In the genomic region with DNA sequence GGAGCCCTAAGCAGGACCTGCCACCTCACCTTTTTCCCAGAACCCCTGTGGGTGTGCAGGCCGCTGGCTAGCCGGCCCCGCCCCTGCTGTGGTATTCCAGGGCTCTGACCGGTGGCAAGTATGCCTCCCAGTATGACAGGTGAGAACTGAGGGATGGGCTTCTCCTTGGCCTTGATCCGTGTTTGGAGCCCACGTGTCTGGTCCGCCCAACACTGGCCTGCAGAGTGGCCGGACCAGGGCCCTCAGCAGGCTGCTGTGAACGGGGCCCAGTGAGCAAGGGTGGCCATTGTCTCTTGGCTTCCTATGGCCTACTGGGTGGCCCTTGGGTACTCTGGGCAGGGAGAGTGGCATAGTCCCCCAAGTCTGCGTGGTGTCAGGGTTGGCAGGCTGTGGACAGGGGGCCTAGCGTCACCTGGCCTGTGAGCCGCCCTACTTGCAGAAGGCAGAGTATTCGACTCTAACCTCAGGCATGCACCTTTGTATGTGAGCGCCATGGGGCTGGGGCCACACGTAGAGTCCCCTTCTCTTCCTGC, we compare ENCODE assay signal across 10 cellular contexts. TPM values are rescaled to one million over a fixed set of nuclear protein-coding genes. Genes with fewer than 3 reads are reported as not detected.
DNase-seq lines count a peak whose midpoint lies in the region; ATAC-seq, FAIRE-seq and TF ChIP-seq lines count a peak whose summit lies in the region.
"Had no signal": no experiment of that assay in that cellular context is flagged by ENCODE, and none has a peak within 500 bp of the region (broad histone marks: within the 10 kb centered on the region; RNA-seq: fewer than 3 reads in every experiment).

No MANE protein-coding gene starts in this region.

- DNase-seq in GM12864 (ENCODE audit: low read depth) (no peak), glutamatergic neuron (peak; percentile 13), small intestine (no peak), prostate gland (ENCODE audit: low spot score) (no peak), C1 segment of cervical spinal cord (lab: John Stamatoyannopoulos, UW) (no peak)

- H3K27ac Mint-ChIP-seq in glutamatergic neuron (ENCODE audit: unreplicated experiment), result no peak overlapping the region

- FAIRE-seq in small intestine (lab: Jason Lieb, UNC), result no peak

- peaks cover 14% of the 10 kb centered on the region for H3K27me3 Mint-ChIP-seq in glutamatergic neuron (ENCODE audit: unreplicated experiment)

- H3K4me3 ChIP-seq in GM12864 (ENCODE audit: low read depth, low read length) (peak overlapping the region; percentile 85), skeletal muscle tissue (ENCODE audit: low read length in 3 of 3) (peak overlapping the region in 2 of 3 donors; percentile 79 to 83), small intestine (ENCODE audit: low read depth in 1 of 2, low read length in 2 of 2) (peak overlapping the region in 1 of 2 donors; percentile 80), prostate gland (no peak overlapping the region)

- H3K27me3 ChIP-seq in skeletal muscle tissue (ENCODE audit: control insufficient read depth in 3 of 3, insufficient read depth in 3 of 3, low read length in 3 of 3) (no peaks in the 10 kb centered on the region), small intestine (ENCODE audit: control insufficient read depth in 2 of 2, insufficient read depth in 2 of 2, low read length in 2 of 2) (no peaks in the 10 kb centered on the region), prostate gland (replicated peaks; ENCODE audit: insufficient read depth) (no peaks in the 10 kb centered on the region)

- no peaks in the 10 kb centered on the region for H3K9me3 ChIP-seq in skeletal muscle tissue (ENCODE audit: control insufficient read depth in 3 of 3, low read length in 3 of 3)
- H3K9me3 ChIP-seq in small intestine (ENCODE audit: control insufficient read depth, low read depth), result no peaks in the 10 kb centered on the region
- no peaks in the 10 kb centered on the region for H3K9me3 ChIP-seq in prostate gland
- H3K9me3 ChIP-seq: HAP-1 had no signal

- TF ChIP-seq POLR2A in prostate gland (IDR thresholded peaks at IDR 0.05), result no peak

- WGBS in small intestine, 3 donors, result 73 to 86% (median 73%) methylated on average over 15 of the region's 15 CpGs
- 85% methylated on average over 15 of the region's 15 CpGs for WGBS in prostate gland

- H3K4me1 Mint-ChIP-seq in glutamatergic neuron (ENCODE audit: low read depth, unreplicated experiment), result peaks cover 4% of the 10 kb centered on the region

- H3K36me3 Mint-ChIP-seq in glutamatergic neuron (ENCODE audit: unreplicated experiment), result no peaks in the 10 kb centered on the region

- TF ChIP-seq CTCF in GM12864 (IDR thresholded peaks at IDR 0.05; ENCODE audit: low read depth, low read length, missing control alignments), result no peak
- no peak for TF ChIP-seq CTCF in VCaP (conservative IDR thresholded peaks at IDR 0.05)
- TF ChIP-seq CTCF in glutamatergic neuron (IDR thresholded peaks at IDR 0.05; ENCODE audit: partially characterized antibody, unreplicated experiment), result no peak
- TF ChIP-seq CTCF in prostate gland (IDR thresholded peaks at IDR 0.05), result no peak

- H3K4me1 ChIP-seq in skeletal muscle tissue (ENCODE audit: control insufficient read depth in 3 of 3, insufficient read depth in 3 of 3, low read length in 3 of 3), result peaks cover 35 to 51% (median 46%) of the 10 kb centered on the region in 3 donors
- H3K4me1 ChIP-seq in small intestine (ENCODE audit: control insufficient read depth in 2 of 2, insufficient read depth in 1 of 2, low read depth in 1 of 2, low read length in 1 of 2), result peaks cover 9 to 15% of the 10 kb centered on the region in 2 donors
- peaks cover 26% of the 10 kb centered on the region for H3K4me1 ChIP-seq in prostate gland (replicated peaks)

- ATAC-seq in HG02884 (IDR thresholded peaks at IDR 0.05; ENCODE audit: unreplicated experiment), result no peak

- peak overlapping the region in 2 of 3 donors; percentile 20 to 40 for H3K9ac ChIP-seq in skeletal muscle tissue (ENCODE audit: low read depth in 1 of 3, low read length in 3 of 3)

- H3K27ac ChIP-seq in VCaP, result peak overlapping the region; percentile 91
- no peak overlapping the region for H3K27ac ChIP-seq in skeletal muscle tissue (ENCODE audit: low read depth, low read length)
- H3K27ac ChIP-seq in small intestine (ENCODE audit: low read depth in 1 of 2, low read length in 1 of 2), result no peak overlapping the region
- no peak overlapping the region for H3K27ac ChIP-seq in prostate gland

- H3K9me3 Mint-ChIP-seq in glutamatergic neuron (ENCODE audit: unreplicated experiment), result peaks cover 3% of the 10 kb centered on the region

- H3K36me3 ChIP-seq in skeletal muscle tissue (ENCODE audit: control insufficient read depth in 3 of 3, insufficient read depth in 3 of 3, low read length in 3 of 3), result peaks cover 7 to 16% (median 9%) of the 10 kb centered on the region in 3 donors
- H3K36me3 ChIP-seq in small intestine (ENCODE audit: control insufficient read depth in 2 of 2, insufficient read depth in 2 of 2, low read length in 2 of 2), result peaks cover 2 to 7% of the 10 kb centered on the region in 2 donors
- H3K36me3 ChIP-seq in prostate gland, result peaks cover 0 to 3% of the 10 kb centered on the region in 2 donors

- H3K4me3 Mint-ChIP-seq in glutamatergic neuron (ENCODE audit: unreplicated experiment), result no peak overlapping the region

- intact Hi-C loops in prostate gland (cut with DNase I), result loop anchor here (10.0 kb wide), 1 partner anchor 115 kb away; no protein-coding TSS in a partner anchor

RNA-seq across cellular contexts. Expression of gene RNPEPL1, which starts 1.8 kb away (rescaled TPM):
- total RNA-seq in glutamatergic neuron (ENCODE audit: unreplicated experiment) (20.9 TPM), skeletal muscle tissue (15.7 TPM), prostate gland (10 to 100 TPM; 36.9 to 94.7 TPM)
- polyA plus RNA-seq in small intestine, result 100 to 1,000 TPM; 100 to 149 (median 131) TPM

RNA-seq across cellular contexts. Expression of gene DUSP28, which starts 9.9 kb away (rescaled TPM):
- 2.8 TPM for total RNA-seq in glutamatergic neuron (ENCODE audit: unreplicated experiment)
- total RNA-seq in skeletal muscle tissue, result 8.4 TPM
- polyA plus RNA-seq in small intestine, result 1 to 10 TPM; 1.8 to 7.0 (median 3.1) TPM
- total RNA-seq in prostate gland, result 10 to 100 TPM; 18.4 to 18.6 TPM

RNA-seq across cellular contexts. Expression of gene ANKMY1, which starts 12.3 kb away (rescaled TPM):
- 9.0 TPM for total RNA-seq in glutamatergic neuron (ENCODE audit: unreplicated experiment)
- 5.2 TPM for total RNA-seq in skeletal muscle tissue
- 1 to 10 TPM; 3.4 to 5.9 (median 5.9) TPM for polyA plus RNA-seq in small intestine
- total RNA-seq in prostate gland, result 10 to 100 TPM; 22.7 to 31.4 TPM

RNA-seq across cellular contexts. Expression of gene CAPN10, which starts 16.5 kb away (rescaled TPM):
- 67.1 TPM for total RNA-seq in glutamatergic neuron (ENCODE audit: unreplicated experiment)
- total RNA-seq in skeletal muscle tissue, result 12.0 TPM
- 10 to 100 TPM; 19.7 to 33.8 (median 32.9) TPM for polyA plus RNA-seq in small intestine
- total RNA-seq in prostate gland, result 10 to 100 TPM; 25.5 to 68.4 TPM

RNA-seq across cellular contexts. Expression of gene GPR35, which starts 55.2 kb away (rescaled TPM):
- total RNA-seq in glutamatergic neuron (ENCODE audit: unreplicated experiment), result 1.5 TPM
- total RNA-seq in skeletal muscle tissue, result 1.0 TPM
- polyA plus RNA-seq in small intestine, result 100 to 1,000 TPM in 2 of 3 donors, 10 to 100 TPM in 1; 75.5 to 367 (median 327) TPM
- 1 to 10 TPM; 3.3 to 4.6 TPM for total RNA-seq in prostate gland
- total RNA-seq: SK-MEL-5 had no signal

Comparison
In these comparisons a context has a peak if more than half of its experiments do, and no peak if none do; other contexts are left out.
1. H3K4me3 ChIP-seq: peak in GM12864 (single experiment) and skeletal muscle tissue (2 of 3); none in prostate gland (0 of 2).